ENCODE assay signal across 32 cellular contexts in genomic region chr14:76235628-76236027, GRCh38.
DNase-seq lines count a peak whose midpoint lies in the region; ATAC-seq and TF ChIP-seq lines count a peak whose summit lies in the region.
"Had no signal": no experiment of that assay in that cellular context is flagged by ENCODE, and none has a peak within 500 bp of the region (broad histone marks: within the 10 kb centered on the region; RNA-seq: fewer than 3 reads in every experiment).

No MANE protein-coding gene starts in this region.

- intact Hi-C loops in dendritic cell treated with granulocyte-macrophage colony-stimulating factor and Interleukin-4, amounts not matched to agents 40 ng/mL and 50 ng/mL, for 4 days (cut with micrococcal nuclease): no loop called here

- H3K4me1 Mint-ChIP-seq in dendritic cell treated with granulocyte-macrophage colony-stimulating factor and Interleukin-4, amounts not matched to agents 40 ng/mL and 50 ng/mL, for 4 days (ENCODE audit: low read depth): peaks cover 15% of the 10 kb centered on the region
- H3K4me1 Mint-ChIP-seq: activated CD4-positive, alpha-beta T cell treated with anti-CD3 and anti-CD28 coated beads for 36 hours; activated naive CD8-positive, alpha-beta T cell treated with anti-CD3 and anti-CD28 coated beads, Interleukin-2, amount 10 ng/mL, durations not matched to agents 7 days and 5 days; CD4-positive, CD25-positive, alpha-beta regulatory T cell; endodermal cell had no signal

- ATAC-seq in GM19463 (IDR thresholded peaks at IDR 0.05; ENCODE audit: unreplicated experiment) (peak; percentile 27), HG03060 (IDR thresholded peaks at IDR 0.05; ENCODE audit: low read depth, unreplicated experiment) (peak; percentile 19), GM21360 (IDR thresholded peaks at IDR 0.05; ENCODE audit: unreplicated experiment) (no peak)
- ATAC-seq: activated CD4-positive, alpha-beta T cell treated with anti-CD3 and anti-CD28 coated beads for 36 hours; left ventricle myocardium superior had no signal

- H3K9me3 Mint-ChIP-seq in dendritic cell treated with granulocyte-macrophage colony-stimulating factor and Interleukin-4, amounts not matched to agents 40 ng/mL and 50 ng/mL, for 4 days: peaks cover 6% of the 10 kb centered on the region
- H3K9me3 Mint-ChIP-seq: HFFc6 had no signal

- no peak overlapping the region for H3K4me3 Mint-ChIP-seq in dendritic cell treated with granulocyte-macrophage colony-stimulating factor and Interleukin-4, amounts not matched to agents 40 ng/mL and 50 ng/mL, for 4 days
- H3K4me3 Mint-ChIP-seq: activated CD4-positive, alpha-beta T cell treated with anti-CD3 and anti-CD28 coated beads for 36 hours; activated naive CD8-positive, alpha-beta T cell treated with anti-CD3 and anti-CD28 coated beads, Interleukin-2, amount 10 ng/mL, durations not matched to agents 7 days and 5 days; CD4-positive, CD25-positive, alpha-beta regulatory T cell; endodermal cell; HFFc6; stimulated activated naive CD8-positive, alpha-beta T cell treated with anti-CD3 and anti-CD28 coated beads, Interleukin-15, Interleukin-2, amounts not matched to agents 100 ng/mL and 50 ng/mL, for 24 hours had no signal

- DNase-seq in GM12865 (ENCODE audit: low read depth) (peak; percentile 17), NCI-H446 (lab: John Stamatoyannopoulos, UW) (no peak), cerebellum (ENCODE audit: low spot score) (no peak)
- no peak for DNase-seq in activated CD4-positive, alpha-beta T cell treated with anti-CD3 and anti-CD28 coated beads for 4 hours
- DNase-seq: activated CD4-positive, alpha-beta T cell treated with anti-CD3 and anti-CD28 coated beads for 36 hours; activated CD8-positive, alpha-beta memory T cell treated with anti-CD3 and anti-CD28 coated beads for 24 hours; activated effector memory CD4-positive, alpha-beta T cell treated with Interleukin-2 at 50 U/mL for 16 hours; activated naive CD8-positive, alpha-beta T cell treated with anti-CD3 and anti-CD28 coated beads, Interleukin-2, amount 10 ng/mL, durations not matched to agents 7 days and 5 days; activated T-cell treated with anti-CD3 and anti-CD28 coated beads for 4 hours; Calu3; caudate nucleus; CD4-positive, CD25-positive, alpha-beta regulatory T cell; dermis blood vessel endothelial cell; DMS79 treated with DMSO at 0.1 percent for 48 hours; endodermal cell; GF-D8; HFFc6; left ventricle myocardium superior; mesendoderm; NCI-H1092; NCI-H1694 treated with DMSO at 0.1 percent for 48 hours; NCI-H82; SIG-M5; SW 1271; testis had no signal

- peak overlapping the region; percentile 67 for H3K27ac Mint-ChIP-seq in dendritic cell treated with granulocyte-macrophage colony-stimulating factor and Interleukin-4, amounts not matched to agents 40 ng/mL and 50 ng/mL, for 4 days
- H3K27ac Mint-ChIP-seq: activated CD4-positive, alpha-beta T cell treated with anti-CD3 and anti-CD28 coated beads for 36 hours; activated naive CD8-positive, alpha-beta T cell treated with anti-CD3 and anti-CD28 coated beads, Interleukin-2, amount 10 ng/mL, durations not matched to agents 7 days and 5 days; CD4-positive, CD25-positive, alpha-beta regulatory T cell; endodermal cell; HFFc6; stimulated activated naive CD8-positive, alpha-beta T cell treated with anti-CD3 and anti-CD28 coated beads, Interleukin-15, Interleukin-2, amounts not matched to agents 100 ng/mL and 50 ng/mL, for 24 hours had no signal

- peaks cover 21% of the 10 kb centered on the region for H3K36me3 Mint-ChIP-seq in dendritic cell treated with granulocyte-macrophage colony-stimulating factor and Interleukin-4, amounts not matched to agents 40 ng/mL and 50 ng/mL, for 4 days (ENCODE audit: low read depth)

- no peaks in the 10 kb centered on the region for H3K27me3 Mint-ChIP-seq in dendritic cell treated with granulocyte-macrophage colony-stimulating factor and Interleukin-4, amounts not matched to agents 40 ng/mL and 50 ng/mL, for 4 days
- H3K27me3 Mint-ChIP-seq: activated CD4-positive, alpha-beta T cell treated with anti-CD3 and anti-CD28 coated beads for 36 hours; activated naive CD8-positive, alpha-beta T cell treated with anti-CD3 and anti-CD28 coated beads, Interleukin-2, amount 10 ng/mL, durations not matched to agents 7 days and 5 days; CD4-positive, CD25-positive, alpha-beta regulatory T cell; stimulated activated naive CD8-positive, alpha-beta T cell treated with anti-CD3 and anti-CD28 coated beads, Interleukin-15, Interleukin-2, amounts not matched to agents 100 ng/mL and 50 ng/mL, for 24 hours had no signal

- H3K4me3 ChIP-seq in GM12865 (ENCODE audit: low read depth, low read length): no peak overlapping the region
- H3K4me3 ChIP-seq: right atrium auricular region, smooth muscle cell, testis had no signal

- TF ChIP-seq CTCF in GM12865 (IDR thresholded peaks at IDR 0.05; ENCODE audit: insufficient read depth, low read depth, low read length, missing control alignments): no peak
